10 cellular contexts compared by ENCODE assay signal in the genomic region with DNA sequence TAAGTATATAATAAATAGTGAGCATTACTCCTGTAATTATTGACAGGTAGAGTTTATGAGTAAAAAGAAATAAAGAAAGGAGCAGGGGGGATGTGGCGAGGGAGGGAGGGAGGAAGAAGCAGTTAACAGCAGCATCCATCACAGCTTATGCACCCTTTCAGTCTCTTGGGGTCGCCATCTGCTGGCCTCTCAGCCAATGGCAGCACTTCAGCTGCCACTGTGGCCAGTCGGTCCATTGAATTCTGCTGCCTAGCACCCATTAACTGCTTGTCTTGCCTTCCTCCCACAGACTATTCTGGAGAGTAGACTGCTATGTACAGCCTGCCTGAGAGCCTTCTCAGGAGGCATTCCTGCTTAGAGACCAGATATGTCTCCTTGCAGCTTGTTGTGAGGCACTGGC.
DNase-seq lines count a peak whose midpoint lies in the region; ATAC-seq and TF ChIP-seq lines count a peak whose summit lies in the region.
"Had no signal": no experiment of that assay in that cellular context is flagged by ENCODE, and none has a peak within 500 bp of the region (broad histone marks: within the 10 kb centered on the region; RNA-seq: fewer than 3 reads in every experiment).

No MANE protein-coding gene starts in this region.

- no peak for ATAC-seq in HG02981 (IDR thresholded peaks at IDR 0.05; ENCODE audit: unreplicated experiment)

- intact Hi-C loops in ascending aorta (cut with DNase I): no loop called here

- H3K4me1 ChIP-seq in ascending aorta: no peaks in the 10 kb centered on the region
- H3K4me1 ChIP-seq in right atrium auricular region: no peaks in the 10 kb centered on the region

- H3K4me3 ChIP-seq in epithelial cell of esophagus (ENCODE audit: low read length) (no peak overlapping the region), retinal pigment epithelial cell (ENCODE audit: low read length) (no peak overlapping the region), ascending aorta (no peak overlapping the region), right atrium auricular region (no peak overlapping the region)

- H3K27ac ChIP-seq in ascending aorta (no peak overlapping the region), right atrium auricular region (no peak overlapping the region)

- no peaks in the 10 kb centered on the region for H3K9me3 ChIP-seq in ascending aorta
- no peaks in the 10 kb centered on the region for H3K9me3 ChIP-seq in right atrium auricular region

- peak; percentile 17 to 63 for DNase-seq in NCI-H524 (lab: John Stamatoyannopoulos, UW)
- no peak for DNase-seq in NCI-H524 treated with DMSO at 0.1 percent for 48 hours (lab: John Stamatoyannopoulos, UW)
- DNase-seq in NCI-H2227 treated with DMSO at 0.1 percent for 48 hours (lab: John Stamatoyannopoulos, UW): peak; percentile 9
- DNase-seq in epithelial cell of esophagus (ENCODE audit: low read depth): peak; percentile 25
- no peak for DNase-seq in retinal pigment epithelial cell (ENCODE audit: low read depth)
- no peak for DNase-seq in ascending aorta (ENCODE audit: low spot score in 2 of 2)
- DNase-seq in right atrium auricular region (ENCODE audit: low spot score): no peak
- DNase-seq: cortex of kidney, NCI-H1048 had no signal

- TF ChIP-seq CTCF in epithelial cell of esophagus (IDR thresholded peaks at IDR 0.05; ENCODE audit: insufficient read depth, low read depth, low read length, missing control alignments) (peak; percentile 44), retinal pigment epithelial cell (conservative IDR thresholded peaks at IDR 0.05; ENCODE audit: low read depth, low read length) (peak; percentile 23), ascending aorta (IDR thresholded peaks at IDR 0.05) (no peak), right atrium auricular region (IDR thresholded peaks at IDR 0.05) (peak in 1 of 2 donors; percentile 51)

- H3K27me3 ChIP-seq in ascending aorta (no peaks in the 10 kb centered on the region), right atrium auricular region (no peaks in the 10 kb centered on the region)

- H3K36me3 ChIP-seq in ascending aorta (no peaks in the 10 kb centered on the region), right atrium auricular region (no peaks in the 10 kb centered on the region)

Comparison
In these comparisons a context has a peak if more than half of its experiments do, and no peak if none do; other contexts are left out.
1. DNase-seq: peak in NCI-H524 (2 of 2), NCI-H2227 treated with DMSO at 0.1 percent for 48 hours (single experiment) and epithelial cell of esophagus (single experiment); none in NCI-H524 treated with DMSO at 0.1 percent for 48 hours (single experiment), retinal pigment epithelial cell (single experiment), ascending aorta (0 of 2) and right atrium auricular region (single experiment).
2. CTCF ChIP-seq: peak in epithelial cell of esophagus (single experiment) and retinal pigment epithelial cell (single experiment); none in ascending aorta (0 of 3).